ENCODE assay signal across 21 cellular contexts in genomic region chr7:3896366-3896765, GRCh38.
A peak's percentile ranks its signal among the peaks of the same experiment; 100 is the strongest.
DNase-seq lines count a peak whose midpoint lies in the region; ATAC-seq and TF ChIP-seq lines count a peak whose summit lies in the region.
"Had no signal": no experiment of that assay in that cellular context is flagged by ENCODE, and none has a peak within 500 bp of the region (broad histone marks: within the 10 kb centered on the region; RNA-seq: fewer than 3 reads in every experiment).

No MANE protein-coding gene starts in this region.

- H3K4me1 Mint-ChIP-seq in brain (peaks cover 61% of the 10 kb centered on the region), nephron progenitor cell (peaks cover 23% of the 10 kb centered on the region)

- H3K79me2 ChIP-seq in mesendoderm (ENCODE audit: control insufficient read depth, insufficient read depth, low read length), result no peaks in the 10 kb centered on the region

- H3K18ac ChIP-seq in mesendoderm (ENCODE audit: low read length), result no peak overlapping the region

- H2AK5ac ChIP-seq in mesendoderm (ENCODE audit: low read length), result no peak overlapping the region

- H3K4me3 Mint-ChIP-seq in brain (no peak overlapping the region), nephron progenitor cell (no peak overlapping the region)

- no peaks in the 10 kb centered on the region for H3K9me3 ChIP-seq in SK-N-MC (ENCODE audit: low read depth, low read length)
- no peaks in the 10 kb centered on the region for H3K9me3 ChIP-seq in spleen
- H3K9me3 ChIP-seq in tibial artery, result no peaks in the 10 kb centered on the region
- no peaks in the 10 kb centered on the region for H3K9me3 ChIP-seq in body of pancreas
- H3K9me3 ChIP-seq: BE2C had no signal

- peaks cover 0 to 16% (median 5%) of the 10 kb centered on the region in 6 donors for H3K4me1 ChIP-seq in spleen
- H3K4me1 ChIP-seq in mesendoderm (ENCODE audit: control insufficient read depth, low read depth, low read length), result no peaks in the 10 kb centered on the region
- H3K4me1 ChIP-seq in tibial artery, result peaks cover 0 to 19% (median 4%) of the 10 kb centered on the region in 4 donors
- H3K4me1 ChIP-seq in body of pancreas, result no peaks in the 10 kb centered on the region
- H3K4me1 ChIP-seq: BE2C had no signal

- peak overlapping the region in 3 of 5 experiments; percentile 23 to 63 (median 48) for H3K27ac Mint-ChIP-seq in brain
- peak overlapping the region; percentile 62 for H3K27ac Mint-ChIP-seq in nephron progenitor cell

- H3K23ac ChIP-seq in mesendoderm (ENCODE audit: low read length), result no peak overlapping the region

- H2BK5ac ChIP-seq in mesendoderm (ENCODE audit: low read length), result no peak overlapping the region

- H3K9me3 Mint-ChIP-seq in brain (peaks cover 0 to 7% (median 0%) of the 10 kb centered on the region in 5 experiments), nephron progenitor cell (no peaks in the 10 kb centered on the region)

- 72 to 88% (median 83%) methylated on average over 5 of the region's 5 CpGs for WGBS in spleen, 5 donors
- WGBS in mesendoderm (ENCODE audit: extremely low coverage, insufficient coverage, low lambda C conversion rate), result no CpG with 5 or more reads among the region's 5 CpGs
- WGBS in body of pancreas, 2 donors, result 90% methylated on average over 5 of the region's 5 CpGs

- no peak overlapping the region for H3K9ac ChIP-seq in SK-N-MC (ENCODE audit: insufficient read length)
- no peak overlapping the region for H3K9ac ChIP-seq in mesendoderm (ENCODE audit: low read length)

- H3K27me3 ChIP-seq in spleen (replicated peaks in 1 of 7) (peaks cover 0 to 6% (median 0%) of the 10 kb centered on the region in 7 donors), mesendoderm (ENCODE audit: insufficient read depth, low read length, poor library complexity) (no peaks in the 10 kb centered on the region), tibial artery (no peaks in the 10 kb centered on the region), body of pancreas (no peaks in the 10 kb centered on the region)
- H3K27me3 ChIP-seq: BE2C had no signal

- ATAC-seq in body of pancreas, result no peak
- ATAC-seq: HCT116, HepG2, K562 had no signal

- no peak overlapping the region for H3K4me2 ChIP-seq in mesendoderm (ENCODE audit: low read length)

- peak overlapping the region; percentile 88 for H3K27ac ChIP-seq in SK-N-MC
- H3K27ac ChIP-seq in spleen, result peak overlapping the region in 7 of 8 donors; percentile 41 to 73 (median 66)
- no peak overlapping the region for H3K27ac ChIP-seq in mesendoderm (ENCODE audit: low read depth, low read length)
- H3K27ac ChIP-seq in tibial artery, result peak overlapping the region in 1 of 2 donors; percentile 15
- no peak overlapping the region for H3K27ac ChIP-seq in body of pancreas
- H3K27ac ChIP-seq: HL-60, RWPE1 had no signal

- H3K56ac ChIP-seq in mesendoderm (ENCODE audit: low read length), result no peak overlapping the region

- H2BK120ac ChIP-seq in mesendoderm (ENCODE audit: low read depth, low read length), result no peak overlapping the region

- peak overlapping the region; percentile 44; the same call in 1 of the 2 replicates for H3K4me3 ChIP-seq in SK-N-MC
- H3K4me3 ChIP-seq in spleen, result no peak overlapping the region
- H3K4me3 ChIP-seq in mesendoderm (ENCODE audit: low read length), result no peak overlapping the region
- no peak overlapping the region for H3K4me3 ChIP-seq in tibial artery
- no peak overlapping the region for H3K4me3 ChIP-seq in body of pancreas
- H3K4me3 ChIP-seq: K562 had no signal

- peaks cover 4% of the 10 kb centered on the region; the same call in 1 of the 2 replicates for H3K36me3 ChIP-seq in SK-N-MC (ENCODE audit: insufficient read depth, low read length)
- no peaks in the 10 kb centered on the region for H3K36me3 ChIP-seq in spleen
- H3K36me3 ChIP-seq in mesendoderm (ENCODE audit: control insufficient read depth, insufficient read depth, low read length), result no peaks in the 10 kb centered on the region
- no peaks in the 10 kb centered on the region for H3K36me3 ChIP-seq in tibial artery
- H3K36me3 ChIP-seq in body of pancreas (replicated peaks in 1 of 2; ENCODE audit: insufficient read depth in 1 of 2, low read depth in 2 of 2), result no peaks in the 10 kb centered on the region
- H3K36me3 ChIP-seq: BE2C had no signal

- no peaks in the 10 kb centered on the region for H3K27me3 Mint-ChIP-seq in brain
- H3K27me3 Mint-ChIP-seq in nephron progenitor cell (ENCODE audit: low read depth, poor library complexity), result peaks cover 7% of the 10 kb centered on the region

- no peak overlapping the region for H4K8ac ChIP-seq in mesendoderm (ENCODE audit: low read depth, low read length)

- TF ChIP-seq CTCF in brain (conservative IDR thresholded peaks at IDR 0.05) (no peak), nephron progenitor cell (IDR thresholded peaks at IDR 0.05) (no peak), spleen (IDR thresholded peaks at IDR 0.05 in 8 of 11, conservative IDR thresholded peaks at IDR 0.05 in 3 of 11) (no peak), tibial artery (IDR thresholded peaks at IDR 0.05) (no peak), body of pancreas (IDR thresholded peaks at IDR 0.05) (no peak)

- H3K36me3 Mint-ChIP-seq in brain (peaks cover 3% of the 10 kb centered on the region), nephron progenitor cell (ENCODE audit: low read depth) (no peaks in the 10 kb centered on the region)

- TF ChIP-seq POLR2A in spleen (IDR thresholded peaks at IDR 0.05), result no peak
- no peak for TF ChIP-seq POLR2A in body of pancreas (IDR thresholded peaks at IDR 0.05)

- DNase-seq in SK-N-MC (ENCODE audit: low read depth, low spot score), result no peak
- DNase-seq in nephron progenitor cell, result no peak
- DNase-seq in spleen, result no peak
- DNase-seq in mesendoderm, result no peak
- no peak for DNase-seq in tibial artery
- DNase-seq in body of pancreas, result no peak
- DNase-seq: BE2C; MM.1S; NCI-H1092; NCI-H1436 treated with DMSO at 0.1 percent for 48 hours; NCI-H2029; NCI-H226; NCI-H510A treated with DMSO at 0.1 percent for 48 hours; NCI-H748 treated with DMSO at 0.1 percent for 48 hours; NK-92 treated with Interleukin-12 subunit alpha and Interleukin-12 subunit beta, amount 100 ng/mL, for 24 hours had no signal

- intact Hi-C loops in spleen (cut with DNase I; ENCODE audit: low total_unique reads), result loop anchor here (10.0 kb wide), 2 partner anchors 592 to 1032 kb away; partner anchors contain the start of gene SDK1
- intact Hi-C loops in tibial artery (cut with DNase I; ENCODE audit: low total_unique reads), result loop anchor here (5.0 kb wide), 1 partner anchor 594 kb away; the partner anchor contains the start of gene SDK1
- intact Hi-C loops in body of pancreas (cut with DNase I), result loop anchor here (10.0 kb wide), 1 partner anchor 1012 kb away; no protein-coding TSS in a partner anchor

- no peak overlapping the region for H3K4ac ChIP-seq in mesendoderm (ENCODE audit: low read depth, low read length)

- H3K79me1 ChIP-seq in mesendoderm (ENCODE audit: low read length), result no peaks in the 10 kb centered on the region

- no peak overlapping the region for H2BK15ac ChIP-seq in mesendoderm (replicated peaks; ENCODE audit: low read depth)

- H4K5ac ChIP-seq in mesendoderm (ENCODE audit: low read length), result no peak overlapping the region

Comparison
In these comparisons a context has a peak if more than half of its experiments do, and no peak if none do; other contexts are left out.
1. H3K27ac ChIP-seq: peak in SK-N-MC (single experiment) and spleen (7 of 8); none in mesendoderm (single experiment) and body of pancreas (0 of 4).